ENCODE assay signal across 9 cellular contexts in genomic region chr7:88111136-88111748, GRCh38.
DNase-seq lines count a peak whose midpoint lies in the region; ATAC-seq, FAIRE-seq and TF ChIP-seq lines count a peak whose summit lies in the region.
"Had no signal": no experiment of that assay in that cellular context is flagged by ENCODE, and none has a peak within 500 bp of the region (broad histone marks: within the 10 kb centered on the region; RNA-seq: fewer than 3 reads in every experiment).

No MANE protein-coding gene starts in this region.

- DNase-seq in DMS153 treated with DMSO at 0.1 percent for 48 hours (lab: John Stamatoyannopoulos, UW; ENCODE audit: unreplicated experiment) (peak; percentile 35), DMS153 (lab: John Stamatoyannopoulos, UW) (no peak), NCI-H345 treated with DMSO at 0.1 percent for 48 hours (lab: John Stamatoyannopoulos, UW; ENCODE audit: unreplicated experiment) (peak; percentile 27), bronchial epithelial cell (ENCODE audit: low read depth) (peak; percentile 59), left lung (no peak)
- DNase-seq in activated T-helper 2 cell treated with anti-CD3 and anti-CD28 coated beads, Interferon-gamma antibody, Interleukin-2, Interleukin-4, amounts not matched to agents 10 μg/mL and 5 μg/mL and 100 μg/mL, durations not matched to agents 14 hours and 24 hours and 36 hours (ENCODE audit: low spot score), result no peak

- H3K4me3 ChIP-seq in bronchial epithelial cell (ENCODE audit: low read depth, low read length) (no peak overlapping the region), left lung (no peak overlapping the region)

- no peak overlapping the region for H3K4me3 Mint-ChIP-seq in activated T-helper 2 cell treated with anti-CD3 and anti-CD28 coated beads, Interferon-gamma antibody, Interleukin-2, Interleukin-4, amounts not matched to agents 10 μg/mL and 5 μg/mL and 100 μg/mL, durations not matched to agents 14 hours and 24 hours and 36 hours (ENCODE audit: low read depth)
- H3K4me3 Mint-ChIP-seq: activated naive CD4-positive, alpha-beta T cell treated with anti-CD3 and anti-CD28 coated beads, Interleukin-2, amount 50 U/mL, for 24 hours had no signal

- TF ChIP-seq CTCF in bronchial epithelial cell (IDR thresholded peaks at IDR 0.05; ENCODE audit: insufficient read depth, low read length, severe bottlenecking) (peak; percentile 42), left lung (IDR thresholded peaks at IDR 0.05) (peak; percentile 19 to 38)

- FAIRE-seq in bronchial epithelial cell (lab: Jason Lieb, UNC), result no peak

- no peak overlapping the region for H3K27ac Mint-ChIP-seq in activated T-helper 2 cell treated with anti-CD3 and anti-CD28 coated beads, Interferon-gamma antibody, Interleukin-2, Interleukin-4, amounts not matched to agents 10 μg/mL and 5 μg/mL and 100 μg/mL, durations not matched to agents 14 hours and 24 hours and 36 hours
- H3K27ac Mint-ChIP-seq: activated naive CD4-positive, alpha-beta T cell treated with anti-CD3 and anti-CD28 coated beads, Interleukin-2, amount 50 U/mL, for 24 hours had no signal

- ATAC-seq in HG03064 (IDR thresholded peaks at IDR 0.05; ENCODE audit: low read depth, unreplicated experiment) (peak; percentile 60), left lung (peak; percentile 65), HG03095 (IDR thresholded peaks at IDR 0.05; ENCODE audit: unreplicated experiment) (no peak)

- H3K27me3 Mint-ChIP-seq in activated T-helper 2 cell treated with anti-CD3 and anti-CD28 coated beads, Interferon-gamma antibody, Interleukin-2, Interleukin-4, amounts not matched to agents 10 μg/mL and 5 μg/mL and 100 μg/mL, durations not matched to agents 14 hours and 24 hours and 36 hours (ENCODE audit: low read depth), result no peaks in the 10 kb centered on the region
- H3K27me3 Mint-ChIP-seq: activated naive CD4-positive, alpha-beta T cell treated with anti-CD3 and anti-CD28 coated beads, Interleukin-2, amount 50 U/mL, for 24 hours had no signal

- H3K4me1 ChIP-seq in left lung, result no peaks in the 10 kb centered on the region

- intact Hi-C loops in left lung (cut with DNase I), result no loop called here
- intact Hi-C loops in activated T-helper 2 cell treated with anti-CD3 and anti-CD28 coated beads, Interferon-gamma antibody, Interleukin-2, Interleukin-4, amounts not matched to agents 10 μg/mL and 5 μg/mL and 100 μg/mL, durations not matched to agents 14 hours and 24 hours and 36 hours (cut with micrococcal nuclease), result loop anchor here (1.0 kb wide), 1 partner anchor 313 kb away; no protein-coding TSS in a partner anchor

- no peaks in the 10 kb centered on the region for H3K36me3 ChIP-seq in bronchial epithelial cell (ENCODE audit: control insufficient read depth, insufficient read depth, low read length)
- H3K36me3 ChIP-seq in left lung, result no peaks in the 10 kb centered on the region

- no peaks in the 10 kb centered on the region for H3K9me3 Mint-ChIP-seq in activated T-helper 2 cell treated with anti-CD3 and anti-CD28 coated beads, Interferon-gamma antibody, Interleukin-2, Interleukin-4, amounts not matched to agents 10 μg/mL and 5 μg/mL and 100 μg/mL, durations not matched to agents 14 hours and 24 hours and 36 hours
- H3K9me3 Mint-ChIP-seq: activated naive CD4-positive, alpha-beta T cell treated with anti-CD3 and anti-CD28 coated beads, Interleukin-2, amount 50 U/mL, for 24 hours had no signal

- no peaks in the 10 kb centered on the region for H3K9me3 ChIP-seq in left lung

- H3K36me3 Mint-ChIP-seq in activated T-helper 2 cell treated with anti-CD3 and anti-CD28 coated beads, Interferon-gamma antibody, Interleukin-2, Interleukin-4, amounts not matched to agents 10 μg/mL and 5 μg/mL and 100 μg/mL, durations not matched to agents 14 hours and 24 hours and 36 hours (ENCODE audit: low read depth), result no peaks in the 10 kb centered on the region
- H3K36me3 Mint-ChIP-seq: activated naive CD4-positive, alpha-beta T cell treated with anti-CD3 and anti-CD28 coated beads, Interleukin-2, amount 50 U/mL, for 24 hours had no signal

- H3K4me1 Mint-ChIP-seq in activated T-helper 2 cell treated with anti-CD3 and anti-CD28 coated beads, Interferon-gamma antibody, Interleukin-2, Interleukin-4, amounts not matched to agents 10 μg/mL and 5 μg/mL and 100 μg/mL, durations not matched to agents 14 hours and 24 hours and 36 hours (ENCODE audit: low read depth), result peaks cover 8% of the 10 kb centered on the region
- H3K4me1 Mint-ChIP-seq: activated naive CD4-positive, alpha-beta T cell treated with anti-CD3 and anti-CD28 coated beads, Interleukin-2, amount 50 U/mL, for 24 hours had no signal

- H3K27ac ChIP-seq in left lung, result no peak overlapping the region

- H3K27me3 ChIP-seq in bronchial epithelial cell (ENCODE audit: control insufficient read depth, insufficient read depth, low read length) (no peaks in the 10 kb centered on the region), left lung (no peaks in the 10 kb centered on the region)

Comparison
In these comparisons a context has a peak if more than half of its experiments do, and no peak if none do; other contexts are left out.
1. DNase-seq: peak in DMS153 treated with DMSO at 0.1 percent for 48 hours (single experiment), NCI-H345 treated with DMSO at 0.1 percent for 48 hours (single experiment) and bronchial epithelial cell (single experiment); none in DMS153 (single experiment), left lung (0 of 2) and activated T-helper 2 cell treated with anti-CD3 and anti-CD28 coated beads, Interferon-gamma antibody, Interleukin-2, Interleukin-4, amounts not matched to agents 10 μg/mL and 5 μg/mL and 100 μg/mL, durations not matched to agents 14 hours and 24 hours and 36 hours (single experiment).